In genomic region chr2:65319080-65319673, GRCh38 we compare ENCODE assay signal across 14 cellular contexts.
A peak's percentile ranks its signal among the peaks of the same experiment; 100 is the strongest.
DNase-seq lines count a peak whose midpoint lies in the region; ATAC-seq and TF ChIP-seq lines count a peak whose summit lies in the region.
"Had no signal": no experiment of that assay in that cellular context is flagged by ENCODE, and none has a peak within 500 bp of the region (broad histone marks: within the 10 kb centered on the region; RNA-seq: fewer than 3 reads in every experiment).

No MANE protein-coding gene starts in this region.

- H3K9me3 ChIP-seq in sigmoid colon: no peaks in the 10 kb centered on the region

- peaks cover 3% of the 10 kb centered on the region for H3K9me3 Mint-ChIP-seq in activated CD4-positive, alpha-beta T cell treated with anti-CD3 and anti-CD28 coated beads for 36 hours (ENCODE audit: low read depth)
- no peaks in the 10 kb centered on the region for H3K9me3 Mint-ChIP-seq in naive thymus-derived CD8-positive, alpha-beta T cell

- POLR2A ChIA-PET in activated CD4-positive, alpha-beta T cell treated with anti-CD3 and anti-CD28 coated beads for 36 hours (lab: Charles Lee): interaction anchor here (0.9 to 1.8 kb wide), 3 partner anchors 18 to 92 kb away, joined by 3 to 5 read pairs (median 5); partner anchors contain the start of gene ACTR2
- POLR2A ChIA-PET in naive thymus-derived CD8-positive, alpha-beta T cell (lab: Charles Lee): no interaction called here

- 76 to 89% methylated on average over 5 of the region's 5 CpGs for WGBS in sigmoid colon, 2 donors

- peaks cover 25% of the 10 kb centered on the region for H3K36me3 ChIP-seq in brain microvascular endothelial cell (replicated peaks)
- H3K36me3 ChIP-seq in sigmoid colon: peaks cover 0 to 19% (median 0%) of the 10 kb centered on the region in 4 donors

- CTCF ChIA-PET in activated CD4-positive, alpha-beta T cell treated with anti-CD3 and anti-CD28 coated beads for 36 hours (lab: Charles Lee): interaction anchor here (0.7 to 1.6 kb wide), 7 partner anchors 17 to 773 kb away, joined by 3 to 6 read pairs (median 4); partner anchors contain the start of gene RAB1A

- H3K4me3 ChIP-seq in brain microvascular endothelial cell (ENCODE audit: low read depth, low read length) (no peak overlapping the region), sigmoid colon (no peak overlapping the region)

- no peak for DNase-seq in activated CD4-positive, alpha-beta T cell treated with anti-CD3 and anti-CD28 coated beads for 36 hours
- no peak for DNase-seq in activated CD4-positive, alpha-beta T cell treated with anti-CD3 and anti-CD28 coated beads, Interleukin-2, amount 50 U/mL, for 4 hours
- DNase-seq in brain microvascular endothelial cell: no peak
- peak; percentile 42 for DNase-seq in sigmoid colon
- no peak for DNase-seq in NCI-H146 treated with DMSO at 0.1 percent for 48 hours (lab: John Stamatoyannopoulos, UW; ENCODE audit: unreplicated experiment)
- DNase-seq in naive thymus-derived CD8-positive, alpha-beta T cell: no peak
- DNase-seq: 8988T; activated naive CD4-positive, alpha-beta T cell treated with anti-CD3 and anti-CD28 coated beads, Interleukin-2, amount 10 ng/mL, durations not matched to agents 7 days and 5 days; hippocampal formation; NCI-H1694 treated with DMSO at 0.1 percent for 48 hours; NCI-H510A had no signal

- peak overlapping the region; percentile 76 for H3K27ac Mint-ChIP-seq in activated CD4-positive, alpha-beta T cell treated with anti-CD3 and anti-CD28 coated beads for 36 hours
- no peak overlapping the region for H3K27ac Mint-ChIP-seq in naive thymus-derived CD8-positive, alpha-beta T cell
- H3K27ac Mint-ChIP-seq: activated naive CD4-positive, alpha-beta T cell treated with anti-CD3 and anti-CD28 coated beads, Interleukin-2, amount 10 ng/mL, durations not matched to agents 7 days and 5 days had no signal

- no peak overlapping the region for H3K4me3 Mint-ChIP-seq in activated CD4-positive, alpha-beta T cell treated with anti-CD3 and anti-CD28 coated beads for 36 hours
- no peak overlapping the region for H3K4me3 Mint-ChIP-seq in naive thymus-derived CD8-positive, alpha-beta T cell
- H3K4me3 Mint-ChIP-seq: activated naive CD4-positive, alpha-beta T cell treated with anti-CD3 and anti-CD28 coated beads, Interleukin-2, amount 10 ng/mL, durations not matched to agents 7 days and 5 days had no signal

- TF ChIP-seq EP300 in sigmoid colon (IDR thresholded peaks at IDR 0.05): no peak

- in situ Hi-C loops in brain microvascular endothelial cell (cut with HindIII; ENCODE audit: low pct_ligation_motif_present, low sequenced_read_pairs): no loop called here

- intact Hi-C loops in activated CD4-positive, alpha-beta T cell treated with anti-CD3 and anti-CD28 coated beads for 36 hours (cut with DNase I, micrococcal nuclease): no loop called here
- intact Hi-C loops in sigmoid colon (cut with DNase I): no loop called here

- H3K36me3 Mint-ChIP-seq in activated CD4-positive, alpha-beta T cell treated with anti-CD3 and anti-CD28 coated beads for 36 hours (ENCODE audit: low read depth): peaks cover 5% of the 10 kb centered on the region
- H3K36me3 Mint-ChIP-seq in naive thymus-derived CD8-positive, alpha-beta T cell: no peaks in the 10 kb centered on the region

- peaks cover 0 to 17% (median 10%) of the 10 kb centered on the region in 4 donors for H3K4me1 ChIP-seq in sigmoid colon

- H3K4me1 Mint-ChIP-seq in activated CD4-positive, alpha-beta T cell treated with anti-CD3 and anti-CD28 coated beads for 36 hours: peaks cover 21% of the 10 kb centered on the region
- peaks cover 0 to 3% (median under 1%) of the 10 kb centered on the region in 4 donors for H3K4me1 Mint-ChIP-seq in naive thymus-derived CD8-positive, alpha-beta T cell

- no peaks in the 10 kb centered on the region for H3K27me3 Mint-ChIP-seq in activated CD4-positive, alpha-beta T cell treated with anti-CD3 and anti-CD28 coated beads for 36 hours
- H3K27me3 Mint-ChIP-seq in naive thymus-derived CD8-positive, alpha-beta T cell: peaks cover 0 to 2% (median 0%) of the 10 kb centered on the region in 5 donors
- H3K27me3 Mint-ChIP-seq: activated naive CD4-positive, alpha-beta T cell treated with anti-CD3 and anti-CD28 coated beads, Interleukin-2, amount 10 ng/mL, durations not matched to agents 7 days and 5 days had no signal

- H3K27me3 ChIP-seq in brain microvascular endothelial cell (replicated peaks) (no peaks in the 10 kb centered on the region), sigmoid colon (no peaks in the 10 kb centered on the region)

- no peak for TF ChIP-seq POLR2A in sigmoid colon (IDR thresholded peaks at IDR 0.05)

- peak overlapping the region; percentile 98 for H3K27ac ChIP-seq in brain microvascular endothelial cell
- H3K27ac ChIP-seq in sigmoid colon: peak overlapping the region in 1 of 4 donors; percentile 49
- H3K27ac ChIP-seq: C4-2B had no signal

- no peak for TF ChIP-seq CTCF in brain microvascular endothelial cell (IDR thresholded peaks at IDR 0.05; ENCODE audit: low read depth, low read length, missing control alignments)
- no peak for TF ChIP-seq CTCF in sigmoid colon (IDR thresholded peaks at IDR 0.05)

- no peak for ATAC-seq in activated CD4-positive, alpha-beta T cell treated with anti-CD3 and anti-CD28 coated beads for 36 hours
- ATAC-seq in HG02759 (IDR thresholded peaks at IDR 0.05; ENCODE audit: unreplicated experiment) (peak; percentile 22), GM18870 (IDR thresholded peaks at IDR 0.05; ENCODE audit: unreplicated experiment) (no peak)
- no peak for ATAC-seq in naive thymus-derived CD8-positive, alpha-beta T cell
